In the genomic region with DNA sequence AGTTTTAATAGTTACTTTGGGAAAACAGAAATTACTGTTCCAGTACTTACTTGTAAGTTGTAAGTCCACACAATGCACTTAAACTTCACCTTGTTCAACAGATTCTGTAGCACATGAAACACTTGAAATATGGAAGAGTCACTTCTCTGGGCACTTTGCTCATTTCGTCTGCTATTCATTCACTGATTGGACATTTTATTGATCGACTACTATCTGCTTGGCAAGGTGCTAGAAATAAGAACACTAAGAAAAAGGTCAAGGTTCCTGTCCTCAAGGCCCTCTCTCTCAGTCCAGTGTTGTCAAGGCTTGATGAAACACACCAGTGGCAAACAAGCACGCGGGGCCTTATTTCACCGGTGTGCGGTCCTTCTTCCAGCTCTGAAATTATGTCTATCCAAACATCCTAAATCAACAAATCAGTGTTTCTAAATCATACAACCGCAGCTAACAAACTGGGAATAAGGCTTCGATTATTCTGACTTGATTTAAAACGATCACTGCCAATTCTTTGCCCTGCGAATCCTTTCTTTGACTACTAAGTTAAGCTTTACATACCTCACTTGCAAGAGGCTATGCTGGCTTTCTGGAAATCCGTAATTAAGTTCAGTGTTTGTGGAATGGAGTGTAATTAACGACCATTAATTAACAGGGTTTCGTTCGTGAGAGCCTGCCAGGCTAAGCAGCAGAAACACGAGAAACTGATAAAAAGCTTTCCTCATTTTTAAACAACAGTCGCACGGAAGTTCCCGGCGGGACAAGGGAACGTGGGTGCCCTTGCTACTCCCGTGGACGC, we compare ENCODE assay signal across 8 cellular contexts. TPM values are rescaled to one million over a fixed set of nuclear protein-coding genes. Genes with fewer than 3 reads are reported as not detected.
DNase-seq lines count a peak whose midpoint lies in the region; ATAC-seq and TF ChIP-seq lines count a peak whose summit lies in the region.

No MANE protein-coding gene starts in this region.

- H3K9me3 ChIP-seq in T-helper 17 cell (ENCODE audit: control insufficient read depth, low read length, poor library complexity, severe bottlenecking), result no peaks in the 10 kb centered on the region

- H3K27me3 Mint-ChIP-seq in activated T-cell treated with anti-CD3 and anti-CD28 coated beads, Interleukin-2, amount 50 U/mL, for 24 hours, result no peaks in the 10 kb centered on the region
- peaks cover 15% of the 10 kb centered on the region for H3K27me3 Mint-ChIP-seq in T-helper 17 cell

- H3K4me1 Mint-ChIP-seq in activated T-cell treated with anti-CD3 and anti-CD28 coated beads, Interleukin-2, amount 50 U/mL, for 24 hours (ENCODE audit: low read depth), result peaks cover 29% of the 10 kb centered on the region
- H3K4me1 Mint-ChIP-seq in T-helper 17 cell, result peaks cover 27% of the 10 kb centered on the region

- H3K9me3 Mint-ChIP-seq in activated T-cell treated with anti-CD3 and anti-CD28 coated beads, Interleukin-2, amount 50 U/mL, for 24 hours, result no peaks in the 10 kb centered on the region

- no peak for ATAC-seq in T-helper 17 cell
- ATAC-seq in sciatic nerve, result peak; percentile 2
- ATAC-seq in HG03097 (IDR thresholded peaks at IDR 0.05; ENCODE audit: low FRiP score, unreplicated experiment), result no peak

- peak overlapping the region; percentile 93 for H3K4me3 ChIP-seq in fibroblast of villous mesenchyme (ENCODE audit: low read depth, low read length)

- DNase-seq in activated T-cell treated with anti-CD3 and anti-CD28 coated beads, Interleukin-2, amount 50 U/mL, for 24 hours, result no peak
- no peak for DNase-seq in activated T-cell treated with anti-CD3 and anti-CD28 coated beads, Interleukin-2, amount 50 U/mL, for 1 hour
- no peak for DNase-seq in T-helper 17 cell
- DNase-seq in fibroblast of villous mesenchyme (ENCODE audit: low read depth), result no peak
- no peak for DNase-seq in sciatic nerve (ENCODE audit: low spot score)
- no peak for DNase-seq in hippocampal formation (lab: John Stamatoyannopoulos, UW)
- no peak for DNase-seq in SKM-1 (lab: John Stamatoyannopoulos, UW; ENCODE audit: unreplicated experiment)

- no peak for TF ChIP-seq CTCF in fibroblast of villous mesenchyme (IDR thresholded peaks at IDR 0.05; ENCODE audit: insufficient read depth, low read depth, low read length)

- peak overlapping the region; percentile 89 for H3K27ac Mint-ChIP-seq in activated T-cell treated with anti-CD3 and anti-CD28 coated beads, Interleukin-2, amount 50 U/mL, for 24 hours
- H3K27ac Mint-ChIP-seq in T-helper 17 cell, result peak overlapping the region; percentile 51

- peak overlapping the region; percentile 76 for H3K4me3 Mint-ChIP-seq in activated T-cell treated with anti-CD3 and anti-CD28 coated beads, Interleukin-2, amount 50 U/mL, for 24 hours
- H3K4me3 Mint-ChIP-seq in T-helper 17 cell, result peak overlapping the region; percentile 100

- H3K36me3 Mint-ChIP-seq in activated T-cell treated with anti-CD3 and anti-CD28 coated beads, Interleukin-2, amount 50 U/mL, for 24 hours (ENCODE audit: low read depth), result no peaks in the 10 kb centered on the region
- peaks cover 7% of the 10 kb centered on the region for H3K36me3 Mint-ChIP-seq in T-helper 17 cell (ENCODE audit: low read depth)

- intact Hi-C loops in sciatic nerve (cut with DNase I), result no loop called here

RNA-seq across cellular contexts. Expression of gene ITGAV, which starts 0.7 kb away (rescaled TPM):
- 1 to 10 TPM; 4.7 to 9.3 TPM for total RNA-seq in T-helper 17 cell
- total RNA-seq in fibroblast of villous mesenchyme, result 260 and 417 TPM in 2 replicates
- total RNA-seq in sciatic nerve, result 106 TPM

Comparison
In these comparisons a context has a peak if more than half of its experiments do, and no peak if none do; other contexts are left out.
1. RNA of gene ITGAV, which starts 0.7 kb away (total RNA-seq): 260 to 417 TPM in fibroblast of villous mesenchyme and 106 TPM in sciatic nerve (single experiment); 4.7 to 9.3 TPM in T-helper 17 cell; every median in the first group is over 10 times any median in the second.